1 cellular context compared by ENCODE assay signal in genomic region chr3:189563841-189564563, GRCh38.
A peak's percentile ranks its signal among the peaks of the same experiment; 100 is the strongest.
TF ChIP-seq lines count a peak whose summit lies in the region.

No MANE protein-coding gene starts in this region.

TF ChIP-seq in GM12878, 131 proteins besides CTCF, POLR2A, EP300 and RAD21 (continued from another document and continues in another):
- TF ChIP-seq E2F8 (IDR thresholded peaks at IDR 0.05; ENCODE audit: low read depth, partially characterized antibody) (no peak), SREBF2 (IDR thresholded peaks at IDR 0.05; ENCODE audit: low read length) (no peak), RAD51 (IDR thresholded peaks at IDR 0.05) (no peak), E2F4 (IDR thresholded peaks at IDR 0.05; ENCODE audit: low read depth, low read length) (no peak), LARP7 (IDR thresholded peaks at IDR 0.05) (no peak), YY1 (IDR thresholded peaks at IDR 0.05; ENCODE audit: low read depth, low read length) (0 out of 2 replicates have a peak, but pooled peaks have one; percentile 12), ZSCAN29 (IDR thresholded peaks at IDR 0.05) (no peak), ZNF217 (IDR thresholded peaks at IDR 0.05) (peak; percentile 86), STAT3 (IDR thresholded peaks at IDR 0.05; ENCODE audit: low read depth, low read length) (peak; percentile 89; the same call in 1 of the 2 replicates), ZBTB33 (IDR thresholded peaks at IDR 0.05) (no peak), FOS (IDR thresholded peaks at IDR 0.05; ENCODE audit: borderline replicate concordance, extremely low read depth, insufficient read length) (no peak), BCL3 (IDR thresholded peaks at IDR 0.05; ENCODE audit: borderline replicate concordance, insufficient read depth, low read depth, low read length, poor library complexity, severe bottlenecking) (peak; percentile 56), ZNF622 (IDR thresholded peaks at IDR 0.05) (no peak), ZBTB40 (IDR thresholded peaks at IDR 0.05; ENCODE audit: borderline replicate concordance) (no peak), ETV6 (conservative IDR thresholded peaks at IDR 0.05 in 1 of 2, IDR thresholded peaks at IDR 0.05 in 1 of 2; ENCODE audit: borderline replicate concordance in 1 of 2, low read depth in 1 of 2) (peak in 1 of 2 experiments; percentile 79; a peak in 2 of 4 replicates), CREB1 (IDR thresholded peaks at IDR 0.05; ENCODE audit: low read depth) (no peak), ESRRA (IDR thresholded peaks at IDR 0.05; ENCODE audit: low read length) (no peak), ZNF592 (IDR thresholded peaks at IDR 0.05) (no peak), SIN3A (IDR thresholded peaks at IDR 0.05; ENCODE audit: low read depth, low read length) (no peak), IRF3 (IDR thresholded peaks at IDR 0.05) (no peak), TAF1 (IDR thresholded peaks at IDR 0.05; ENCODE audit: borderline replicate concordance, low read depth, low read length) (no peak), SREBF1 (IDR thresholded peaks at IDR 0.05; ENCODE audit: low read length) (no peak), PRDM15 (CRISPR knock-in tag; IDR thresholded peaks at IDR 0.05) (no peak), ZNF274 (IDR thresholded peaks at IDR 0.05; ENCODE audit: insufficient read depth, insufficient read length) (no peak), MEF2A (IDR thresholded peaks at IDR 0.05; ENCODE audit: insufficient read depth, low read depth, low read length) (peak; percentile 85), IRF5 (IDR thresholded peaks at IDR 0.05; ENCODE audit: borderline replicate concordance) (no peak), CEBPB (IDR thresholded peaks at IDR 0.05; ENCODE audit: borderline replicate concordance in 1 of 2, low read depth in 2 of 2, low read length in 2 of 2) (no peak), KDM1A (IDR thresholded peaks at IDR 0.05; ENCODE audit: borderline replicate concordance) (no peak), USF2 (IDR thresholded peaks at IDR 0.05; ENCODE audit: borderline replicate concordance, low read depth, low read length) (no peak), CBX3 (IDR thresholded peaks at IDR 0.05; ENCODE audit: borderline replicate concordance, low read depth) (no peak), BCL11A (IDR thresholded peaks at IDR 0.05; ENCODE audit: low read depth, low read length) (peak; percentile 80), SUZ12 (IDR thresholded peaks at IDR 0.05; ENCODE audit: unreplicated experiment) (no peak), MYB (IDR thresholded peaks at IDR 0.05; ENCODE audit: borderline replicate concordance, low read depth, low read length) (no peak), SIX5 (IDR thresholded peaks at IDR 0.05; ENCODE audit: low read depth, low read length, severe bottlenecking) (no peak)
